In genomic region chr9:134647359-134648115, GRCh38 we compare ENCODE assay signal across 1 cellular context.
TF ChIP-seq lines count a peak whose summit lies in the region.

No MANE protein-coding gene starts in this region.

TF ChIP-seq in H1, 55 proteins besides CTCF, POLR2A, EP300 and RAD21 (continued from another document):
- TF ChIP-seq ASH2L (IDR thresholded peaks at IDR 0.05; ENCODE audit: low read length) (no peak), FOSL1 (IDR thresholded peaks at IDR 0.05; ENCODE audit: insufficient read depth, low read depth, low read length) (no peak), SAP30 (IDR thresholded peaks at IDR 0.05; ENCODE audit: insufficient read depth, insufficient replicate concordance, low read length) (no peak), CREB1 (IDR thresholded peaks at IDR 0.05) (no peak), KDM4A (IDR thresholded peaks at IDR 0.05; ENCODE audit: low read depth, low read length, severe bottlenecking) (no peak), SIX5 (IDR thresholded peaks at IDR 0.05; ENCODE audit: low read depth, low read length) (no peak), JUN (IDR thresholded peaks at IDR 0.05; ENCODE audit: low read depth, low read length) (no peak), SP2 (IDR thresholded peaks at IDR 0.05; ENCODE audit: low read length) (no peak), BACH1 (IDR thresholded peaks at IDR 0.05; ENCODE audit: low read length) (no peak)
- TF ChIP-seq, protein P1, sequence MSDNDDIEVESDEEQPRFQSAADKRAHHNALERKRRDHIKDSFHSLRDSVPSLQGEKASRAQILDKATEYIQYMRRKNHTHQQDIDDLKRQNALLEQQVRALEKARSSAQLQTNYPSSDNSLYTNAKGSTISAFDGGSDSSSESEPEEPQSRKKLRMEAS (IDR thresholded peaks at IDR 0.05): no peak
- TF ChIP-seq, protein P2, sequence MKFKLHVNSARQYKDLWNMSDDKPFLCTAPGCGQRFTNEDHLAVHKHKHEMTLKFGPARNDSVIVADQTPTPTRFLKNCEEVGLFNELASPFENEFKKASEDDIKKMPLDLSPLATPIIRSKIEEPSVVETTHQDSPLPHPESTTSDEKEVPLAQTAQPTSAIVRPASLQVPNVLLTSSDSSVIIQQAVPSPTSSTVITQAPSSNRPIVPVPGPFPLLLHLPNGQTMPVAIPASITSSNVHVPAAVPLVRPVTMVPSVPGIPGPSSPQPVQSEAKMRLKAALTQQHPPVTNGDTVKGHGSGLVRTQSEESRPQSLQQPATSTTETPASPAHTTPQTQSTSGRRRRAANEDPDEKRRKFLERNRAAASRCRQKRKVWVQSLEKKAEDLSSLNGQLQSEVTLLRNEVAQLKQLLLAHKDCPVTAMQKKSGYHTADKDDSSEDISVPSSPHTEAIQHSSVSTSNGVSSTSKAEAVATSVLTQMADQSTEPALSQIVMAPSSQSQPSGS (IDR thresholded peaks at IDR 0.05; ENCODE audit: low read length): no peak
